In genomic region chr7:95509199-95509598, GRCh38 we compare ENCODE assay signal across 8 cellular contexts. TPM values are rescaled to one million over a fixed set of nuclear protein-coding genes. Genes with fewer than 3 reads are reported as not detected.
DNase-seq lines count a peak whose midpoint lies in the region; ATAC-seq and TF ChIP-seq lines count a peak whose summit lies in the region.

No MANE protein-coding gene starts in this region.

- DNase-seq in DND-41 (peak; percentile 83), NCI-H524 treated with DMSO at 0.1 percent for 48 hours (lab: John Stamatoyannopoulos, UW) (peak; percentile 62), fibroblast of mammary gland (ENCODE audit: low read depth) (peak; percentile 33), GM13976 (ENCODE audit: low spot score) (no peak), GM19238 (ENCODE audit: insufficient read length, low spot score) (no peak)
- no peak for DNase-seq in activated T-cell treated with anti-CD3 and anti-CD28 coated beads, Interleukin-2, amount 50 U/mL, for 4 hours
- DNase-seq in activated effector memory CD4-positive, alpha-beta T cell treated with Interleukin-2 at 50 U/mL for 16 hours: no peak

- in situ Hi-C loops in GM13976 (cut with MboI; ENCODE audit: low sequenced_read_pairs, unreplicated experiment): no loop called here

- H3K36me3 ChIP-seq in DND-41 (ENCODE audit: insufficient read depth, low read length): no peaks in the 10 kb centered on the region

- no peaks in the 10 kb centered on the region for H3K4me1 Mint-ChIP-seq in activated T-cell treated with anti-CD3 and anti-CD28 coated beads, Interleukin-2, amount 50 U/mL, for 4 hours (ENCODE audit: low read depth)

- ATAC-seq in DND-41 (ENCODE audit: insufficient read depth, low read depth): peak; percentile 95
- ATAC-seq in HG02938 (IDR thresholded peaks at IDR 0.05; ENCODE audit: unreplicated experiment): peak; percentile 51
- ATAC-seq in activated T-cell treated with anti-CD3 and anti-CD28 coated beads, Interleukin-2, amount 50 U/mL, for 4 hours: no peak

- no peak overlapping the region for H3K4me3 ChIP-seq in DND-41 (ENCODE audit: low read depth in 1 of 2, low read length in 2 of 2)
- no peak overlapping the region for H3K4me3 ChIP-seq in fibroblast of mammary gland (ENCODE audit: control insufficient read depth, low read depth, low read length)

- no peaks in the 10 kb centered on the region for H3K9me3 ChIP-seq in DND-41 (ENCODE audit: insufficient read depth, low read length, severe bottlenecking)

- no peaks in the 10 kb centered on the region for H3K27me3 Mint-ChIP-seq in activated T-cell treated with anti-CD3 and anti-CD28 coated beads, Interleukin-2, amount 50 U/mL, for 4 hours (ENCODE audit: low read depth)

- no peaks in the 10 kb centered on the region for H3K9me3 Mint-ChIP-seq in activated T-cell treated with anti-CD3 and anti-CD28 coated beads, Interleukin-2, amount 50 U/mL, for 4 hours

- TF ChIP-seq CTCF in DND-41 (IDR thresholded peaks at IDR 0.05; ENCODE audit: borderline replicate concordance, extremely low read depth, low read length, poor library complexity, severe bottlenecking) (no peak), fibroblast of mammary gland (conservative IDR thresholded peaks at IDR 0.05; ENCODE audit: control insufficient read depth, insufficient read depth, low read depth, low read length) (no peak), GM13976 (IDR thresholded peaks at IDR 0.05; ENCODE audit: borderline replicate concordance, control extremely low read depth, extremely low read depth, insufficient read depth, missing control alignments) (no peak)

- H3K27ac ChIP-seq in DND-41 (ENCODE audit: low read length): peak overlapping the region; percentile 73

- H3K36me3 Mint-ChIP-seq in activated T-cell treated with anti-CD3 and anti-CD28 coated beads, Interleukin-2, amount 50 U/mL, for 4 hours (ENCODE audit: insufficient read depth): no peaks in the 10 kb centered on the region

- no peaks in the 10 kb centered on the region for H4K20me1 ChIP-seq in DND-41 (ENCODE audit: insufficient read depth, low read length)

- H2AFZ ChIP-seq in DND-41 (ENCODE audit: low read depth, low read length): no peak overlapping the region

- H3K27me3 ChIP-seq in DND-41 (ENCODE audit: insufficient read depth, low read length, poor library complexity): no peaks in the 10 kb centered on the region

- peak overlapping the region; percentile 37 for H3K9ac ChIP-seq in DND-41 (ENCODE audit: low read depth, low read length)

- no peaks in the 10 kb centered on the region for H3K79me2 ChIP-seq in DND-41 (ENCODE audit: insufficient read depth, low read length)

- peak overlapping the region; percentile 43 for H3K4me2 ChIP-seq in DND-41 (ENCODE audit: insufficient read depth, low read length)

- no peak overlapping the region for H3K4me3 Mint-ChIP-seq in activated T-cell treated with anti-CD3 and anti-CD28 coated beads, Interleukin-2, amount 50 U/mL, for 4 hours

- H3K4me1 ChIP-seq in DND-41 (ENCODE audit: insufficient read depth, low read length): peaks cover 71% of the 10 kb centered on the region

RNA-seq across cellular contexts. Expression of gene ASB4, which starts 23.5 kb away (rescaled TPM):
- total RNA-seq in activated T-cell treated with anti-CD3 and anti-CD28 coated beads, Interleukin-2, amount 50 U/mL, for 4 hours: under 1 TPM in 1 of 3 donors, not detected in 2; 0.05 TPM

Comparison
In these comparisons a context has a peak if more than half of its experiments do, and no peak if none do; other contexts are left out.
1. ATAC-seq: peak in DND-41 (single experiment) and HG02938 (single experiment); none in activated T-cell treated with anti-CD3 and anti-CD28 coated beads, Interleukin-2, amount 50 U/mL, for 4 hours (0 of 2).
2. DNase-seq: peak in DND-41 (single experiment), NCI-H524 treated with DMSO at 0.1 percent for 48 hours (single experiment) and fibroblast of mammary gland (single experiment); none in activated T-cell treated with anti-CD3 and anti-CD28 coated beads, Interleukin-2, amount 50 U/mL, for 4 hours (single experiment), GM13976 (single experiment), GM19238 (single experiment) and activated effector memory CD4-positive, alpha-beta T cell treated with Interleukin-2 at 50 U/mL for 16 hours (single experiment).